8 cellular contexts compared by ENCODE assay signal in the genomic region with DNA sequence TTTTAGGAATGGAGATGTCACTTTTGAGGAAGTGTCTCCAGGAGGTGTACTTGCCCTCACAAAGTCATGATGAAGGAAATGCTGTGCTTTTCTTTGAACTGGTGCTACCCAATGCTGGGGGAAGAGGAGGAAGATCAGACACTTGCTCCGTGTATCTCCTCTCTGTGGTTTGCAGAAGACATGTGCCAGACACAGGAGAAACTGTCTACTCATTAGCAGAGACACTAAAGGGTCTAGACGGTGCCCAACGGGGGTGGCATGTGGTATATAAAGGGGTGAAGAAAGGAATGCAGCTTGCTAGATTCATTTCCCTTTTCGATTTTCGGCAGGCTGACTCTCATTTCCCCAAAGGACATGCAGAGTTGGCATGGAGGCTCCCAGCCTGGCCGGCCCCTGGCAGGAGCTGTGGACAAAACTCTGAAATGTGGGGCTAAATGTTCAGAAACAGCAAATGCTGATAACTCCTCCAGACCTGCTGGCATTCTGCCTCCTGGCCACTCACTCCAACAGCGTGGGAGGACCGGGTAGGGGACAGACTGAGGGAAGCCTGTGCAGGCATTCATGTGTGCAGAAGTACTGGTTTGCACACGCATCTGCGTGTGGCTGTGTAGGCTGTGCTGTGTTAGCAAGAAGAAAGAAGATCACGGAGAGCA. TPM values are rescaled to one million over a fixed set of nuclear protein-coding genes. Genes with fewer than 3 reads are reported as not detected.
DNase-seq lines count a peak whose midpoint lies in the region; ATAC-seq, FAIRE-seq and TF ChIP-seq lines count a peak whose summit lies in the region.

No MANE protein-coding gene starts in this region.

- WGBS in mesodermal cell (ENCODE audit: insufficient coverage in 2 of 2), 2 experiments = 84 to 86% methylated on average over 8 to 9 of the region's 11 CpGs

- H3K4me1 ChIP-seq in ascending aorta (peaks cover 0 to 6% of the 10 kb centered on the region in 2 donors), mesodermal cell (ENCODE audit: control insufficient read depth, insufficient read depth, low read length, poor library complexity, severe bottlenecking) (peaks cover 27% of the 10 kb centered on the region)

- peak; percentile 84 for ATAC-seq in GM18511 (IDR thresholded peaks at IDR 0.05; ENCODE audit: unreplicated experiment)
- ATAC-seq in HG03139 (IDR thresholded peaks at IDR 0.05; ENCODE audit: unreplicated experiment) = peak; percentile 54

- H3K27ac ChIP-seq in ascending aorta (peak overlapping the region; percentile 51 to 59), mesodermal cell (ENCODE audit: low read depth, low read length, severe bottlenecking) (peak overlapping the region; percentile 98)

- peak overlapping the region in 1 of 2 donors; percentile 38 for H3K4me3 ChIP-seq in ascending aorta
- no peak overlapping the region for H3K4me3 ChIP-seq in mesodermal cell (ENCODE audit: extremely low read depth, insufficient read depth, low read length, poor library complexity, severe bottlenecking)

- H3K36me3 ChIP-seq in ascending aorta (no peaks in the 10 kb centered on the region), mesodermal cell (ENCODE audit: control insufficient read depth, insufficient read depth, low read length) (no peaks in the 10 kb centered on the region)

- H3K27me3 ChIP-seq in ascending aorta = no peaks in the 10 kb centered on the region

- no peak for TF ChIP-seq CTCF in ascending aorta (IDR thresholded peaks at IDR 0.05)

- FAIRE-seq in HTR-8/SVneo (lab: Jason Lieb, UNC) = no peak

- DNase-seq in ascending aorta (ENCODE audit: low spot score in 2 of 2) (no peak), HTR-8/SVneo (ENCODE audit: insufficient read length, low spot score) (no peak), NCI-H2107 treated with DMSO at 0.1 percent for 48 hours (lab: John Stamatoyannopoulos, UW; ENCODE audit: unreplicated experiment) (no peak), DMS153 (lab: John Stamatoyannopoulos, UW) (no peak)
- no peak for DNase-seq in activated CD4-positive, alpha-beta T cell treated with anti-CD3 and anti-CD28 coated beads, Interleukin-2, amount 50 U/mL, for 4 hours

- H3K9me3 ChIP-seq in ascending aorta (no peaks in the 10 kb centered on the region), mesodermal cell (ENCODE audit: control insufficient read depth, low read length) (no peaks in the 10 kb centered on the region)

- intact Hi-C loops in ascending aorta (cut with DNase I) = loop anchor here (5.0 kb wide), 1 partner anchor 57 kb away; the partner anchor contains the start of gene QKI

RNA-seq across cellular contexts. Expression of gene QKI, which starts 59.6 kb away (rescaled TPM):
- total RNA-seq in ascending aorta = 91.0 TPM
- polyA plus RNA-seq in mesodermal cell (2013, experiment 1 of 2) = 192 TPM
- polyA plus RNA-seq in mesodermal cell (2013, experiment 2 of 2) = 196 TPM
